32 cellular contexts compared by ENCODE assay signal in genomic region chr10:82621680-82622079, GRCh38.
"Had no signal": no experiment of that assay in that cellular context is flagged by ENCODE, and none has a peak within 500 bp of the region (broad histone marks: within the 10 kb centered on the region; RNA-seq: fewer than 3 reads in every experiment).

No MANE protein-coding gene starts in this region.

- H3K4me3 ChIP-seq: adrenal gland, ascending aorta, body of pancreas, breast epithelium, cardiac muscle cell had no signal

- H3K27me3 ChIP-seq: adrenal gland, ascending aorta, body of pancreas, brain microvascular endothelial cell, breast epithelium, cardiac muscle cell had no signal

- H3K27ac ChIP-seq: adrenal gland, ascending aorta, body of pancreas, brain microvascular endothelial cell, breast epithelium, cardiac muscle cell had no signal

- H3K4me1 ChIP-seq: adrenal gland, ascending aorta, body of pancreas, breast epithelium had no signal

- H3K9me3 ChIP-seq: adrenal gland, ascending aorta, body of pancreas, breast epithelium had no signal

- H3K36me3 ChIP-seq: adrenal gland, ascending aorta, brain microvascular endothelial cell, breast epithelium, cardiac muscle cell had no signal

- ATAC-seq: activated naive CD4-positive, alpha-beta T cell treated with anti-CD3 and anti-CD28 coated beads, Interleukin-2, amount 50 U/mL, for 72 hours; activated naive CD8-positive, alpha-beta T cell treated with anti-CD3 and anti-CD28 coated beads, Interleukin-2, amount 50 U/mL, for 24 hours; activated T-cell treated with anti-CD3 and anti-CD28 coated beads, Interleukin-2, amount 50 U/mL, for 4 hours; activated T-cell treated with anti-CD3 and anti-CD28 coated beads, Interleukin-2, amount 50 U/mL, for 72 hours; activated T-helper 17 cell treated with anti-CD3 and anti-CD28 coated beads, Interleukin-2, amount 50 U/mL, for 72 hours; body of pancreas had no signal

- DNase-seq: activated effector memory CD4-positive, alpha-beta T cell treated with anti-CD3 and anti-CD28 coated beads, Interleukin-2, amount 50 U/mL, for 16 hours; activated effector memory CD4-positive, alpha-beta T cell treated with Interleukin-2 at 50 U/mL for 16 hours; activated gamma-delta T cell; activated gamma-delta T cell treated with Interleukin-2 at 50 U/mL for 16 hours; activated naive CD4-positive, alpha-beta T cell; activated naive CD4-positive, alpha-beta T cell treated with anti-CD3 and anti-CD28 coated beads for 36 hours; activated naive CD4-positive, alpha-beta T cell treated with anti-CD3 and anti-CD28 coated beads, Interleukin-2, amount 10 ng/mL, durations not matched to agents 7 days and 5 days; activated naive CD4-positive, alpha-beta T cell treated with anti-CD3 and anti-CD28 coated beads, Interleukin-2, amount 50 U/mL, for 16 hours; activated naive CD4-positive, alpha-beta T cell treated with Interleukin-2 at 50 U/mL for 16 hours; activated naive CD8-positive, alpha-beta T cell treated with anti-CD3 and anti-CD28 coated beads for 36 hours; activated naive CD8-positive, alpha-beta T cell treated with anti-CD3 and anti-CD28 coated beads, Interleukin-2, amount 10 ng/mL, durations not matched to agents 7 days and 5 days; activated naive CD8-positive, alpha-beta T cell treated with anti-CD3 and anti-CD28 coated beads, Interleukin-2, amount 50 U/mL, for 24 hours; activated T-cell treated with anti-CD3 and anti-CD28 coated beads, Interleukin-2, amount 50 U/mL, for 1 hour; activated T-cell treated with anti-CD3 and anti-CD28 coated beads, Interleukin-2, amount 50 U/mL, for 24 hours; activated T-cell treated with anti-CD3 and anti-CD28 coated beads, Interleukin-2, amount 50 U/mL, for 4 hours; activated T-cell treated with anti-CD3 and anti-CD28 coated beads, Interleukin-2, amount 50 U/mL, for 48 hours; activated T-cell treated with anti-CD3 and anti-CD28 coated beads, Interleukin-2, amount 50 U/mL, for 72 hours; adrenal gland; amniotic stem cell; amygdala; anterior cingulate cortex; aorta; body of pancreas; brain microvascular endothelial cell; caudate nucleus; central memory CD4-positive, alpha-beta T cell; cerebellar nuclear complex had no signal
